15 cellular contexts compared by ENCODE assay signal in genomic region chr12:100877776-100878175, GRCh38.
DNase-seq lines count a peak whose midpoint lies in the region; ATAC-seq and TF ChIP-seq lines count a peak whose summit lies in the region.
"Had no signal": no experiment of that assay in that cellular context is flagged by ENCODE, and none has a peak within 500 bp of the region (broad histone marks: within the 10 kb centered on the region; RNA-seq: fewer than 3 reads in every experiment).

No MANE protein-coding gene starts in this region.

- no peak overlapping the region for H3K9ac ChIP-seq in Karpas-422 (ENCODE audit: low read length)

- H3K27ac Mint-ChIP-seq in mesothelial cell of epicardium, result no peak overlapping the region
- H3K27ac Mint-ChIP-seq: activated CD4-positive, alpha-beta memory T cell treated with anti-CD3 and anti-CD28 coated beads for 36 hours; naive B cell had no signal

- peaks cover 4% of the 10 kb centered on the region; the same call in 1 of the 2 replicates for H3K27me3 ChIP-seq in DOHH2 (ENCODE audit: control insufficient read depth, low read length)
- H3K27me3 ChIP-seq in Karpas-422 (ENCODE audit: low read length), result no peaks in the 10 kb centered on the region
- H3K27me3 ChIP-seq: right lobe of liver had no signal

- H3K9me3 Mint-ChIP-seq in mesothelial cell of epicardium, result peaks cover 12% of the 10 kb centered on the region

- no peaks in the 10 kb centered on the region for H3K9me3 ChIP-seq in DOHH2 (ENCODE audit: control insufficient read depth, insufficient read depth, low read length)
- H3K9me3 ChIP-seq in Karpas-422 (ENCODE audit: low read length), result no peaks in the 10 kb centered on the region
- H3K9me3 ChIP-seq: right lobe of liver had no signal

- H3K4me1 ChIP-seq in DOHH2 (ENCODE audit: control insufficient read depth, low read length) (no peaks in the 10 kb centered on the region), Karpas-422 (ENCODE audit: low read length) (no peaks in the 10 kb centered on the region)
- H3K4me1 ChIP-seq: right lobe of liver had no signal

- no peaks in the 10 kb centered on the region for H4K20me1 ChIP-seq in DOHH2 (ENCODE audit: control insufficient read depth, insufficient read depth, low read depth, low read length)
- H4K20me1 ChIP-seq in Karpas-422 (ENCODE audit: insufficient read depth, low read depth, low read length), result no peaks in the 10 kb centered on the region

- no peaks in the 10 kb centered on the region for H3K36me3 ChIP-seq in DOHH2 (ENCODE audit: control insufficient read depth, low read length)
- no peaks in the 10 kb centered on the region for H3K36me3 ChIP-seq in Karpas-422 (ENCODE audit: insufficient read depth, low read length)
- H3K36me3 ChIP-seq: right lobe of liver had no signal

- H3K4me1 Mint-ChIP-seq in mesothelial cell of epicardium, result no peaks in the 10 kb centered on the region
- H3K4me1 Mint-ChIP-seq: naive B cell had no signal

- H3K27me3 Mint-ChIP-seq in mesothelial cell of epicardium (ENCODE audit: low read depth), result peaks cover 2% of the 10 kb centered on the region
- H3K27me3 Mint-ChIP-seq: activated CD4-positive, alpha-beta memory T cell treated with anti-CD3 and anti-CD28 coated beads for 36 hours had no signal

- no peaks in the 10 kb centered on the region for H3F3A ChIP-seq in DOHH2 (ENCODE audit: control insufficient read depth, insufficient read depth)

- no peak for ATAC-seq in GM21381 (IDR thresholded peaks at IDR 0.05; ENCODE audit: unreplicated experiment)
- ATAC-seq: right lobe of liver had no signal

- H3K4me3 ChIP-seq in DOHH2 (ENCODE audit: low read length) (no peak overlapping the region), Karpas-422 (ENCODE audit: low read length) (no peak overlapping the region), astrocyte of the spinal cord (ENCODE audit: low read depth, low read length) (no peak overlapping the region)
- H3K4me3 ChIP-seq: right lobe of liver had no signal

- H3K4me2 ChIP-seq in DOHH2 (ENCODE audit: low read length) (no peak overlapping the region), Karpas-422 (ENCODE audit: low read depth, low read length, poor library complexity, severe bottlenecking) (no peak overlapping the region)

- no peaks in the 10 kb centered on the region for H3K9me2 ChIP-seq in DOHH2 (replicated peaks; ENCODE audit: control insufficient read depth, low read length)
- no peaks in the 10 kb centered on the region for H3K9me2 ChIP-seq in Karpas-422 (replicated peaks; ENCODE audit: insufficient read depth, low read length)

- H3K27ac ChIP-seq in DOHH2 (ENCODE audit: low read depth, low read length), result no peak overlapping the region
- H3K27ac ChIP-seq in Karpas-422 (ENCODE audit: low read length), result no peak overlapping the region
- H3K27ac ChIP-seq: right lobe of liver had no signal

- H2AFZ ChIP-seq in Karpas-422 (ENCODE audit: low read length), result no peak overlapping the region

- H3K36me3 Mint-ChIP-seq in mesothelial cell of epicardium, result no peaks in the 10 kb centered on the region
- H3K36me3 Mint-ChIP-seq: activated CD4-positive, alpha-beta memory T cell treated with anti-CD3 and anti-CD28 coated beads for 36 hours had no signal

- TF ChIP-seq CTCF in DOHH2 (IDR thresholded peaks at IDR 0.05; ENCODE audit: low read depth, low read length, poor library complexity, severe bottlenecking) (peak; percentile 47), astrocyte of the spinal cord (IDR thresholded peaks at IDR 0.05; ENCODE audit: low read depth, low read length) (peak; percentile 33), mesothelial cell of epicardium (IDR thresholded peaks at IDR 0.05; ENCODE audit: unreplicated experiment) (peak; percentile 77)

- no peak overlapping the region for H3K4me3 Mint-ChIP-seq in mesothelial cell of epicardium
- H3K4me3 Mint-ChIP-seq: activated CD4-positive, alpha-beta memory T cell treated with anti-CD3 and anti-CD28 coated beads for 36 hours; naive B cell had no signal

- in situ Hi-C loops in astrocyte of the spinal cord (cut with HindIII; ENCODE audit: low sequenced_read_pairs), result no loop called here

- H3K79me2 ChIP-seq in DOHH2 (ENCODE audit: control insufficient read depth, low read length), result no peaks in the 10 kb centered on the region
- H3K79me2 ChIP-seq in Karpas-422 (ENCODE audit: low read length), result no peaks in the 10 kb centered on the region

- DNase-seq in Karpas-422 (peak; percentile 43), astrocyte of the spinal cord (ENCODE audit: low read depth, low spot score) (no peak), mesothelial cell of epicardium (ENCODE audit: low spot score in 2 of 2, unreplicated experiment in 2 of 2) (no peak), mucosa of gallbladder (ENCODE audit: low spot score) (no peak), putamen (ENCODE audit: low spot score) (no peak)
- DNase-seq in activated CD4-positive, alpha-beta T cell treated with anti-CD3 and anti-CD28 coated beads for 1 hour, result no peak
- DNase-seq: activated CD4-positive, alpha-beta memory T cell treated with anti-CD3 and anti-CD28 coated beads for 36 hours; activated naive CD4-positive, alpha-beta T cell treated with Interleukin-2 at 50 U/mL for 16 hours; kidney; naive B cell; NCI-H1436; right lobe of liver; SW 1271 had no signal
